In the genomic region with DNA sequence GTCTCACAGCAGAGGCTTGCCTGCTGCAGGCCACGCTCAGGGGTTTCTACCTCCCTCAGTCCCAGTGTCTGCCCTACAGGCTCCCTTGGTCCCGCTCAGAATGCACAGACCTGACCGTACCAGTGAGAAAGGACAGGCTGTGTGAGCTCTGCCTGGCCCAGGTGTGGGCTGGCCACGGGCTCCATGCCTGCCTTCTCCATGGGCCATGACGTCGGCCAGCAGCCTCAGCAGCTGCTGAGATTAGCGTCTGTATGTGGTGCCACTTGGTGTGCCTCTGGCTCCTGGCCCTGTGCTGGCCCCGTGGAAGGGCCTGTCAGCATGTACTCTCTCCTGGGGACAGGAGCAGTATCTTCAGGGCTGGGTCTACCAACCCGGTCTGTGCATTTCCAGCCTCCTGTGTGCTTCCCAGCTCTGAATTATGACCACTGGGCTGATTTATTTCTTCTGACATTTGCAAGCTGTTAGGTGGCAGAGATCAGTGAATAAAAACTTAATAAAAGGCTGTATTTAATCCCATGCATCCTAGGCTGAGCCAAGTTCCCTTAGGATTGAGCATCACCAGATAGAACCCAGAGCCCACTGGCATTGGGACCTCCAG, we compare ENCODE assay signal across 9 cellular contexts. TPM values are rescaled to one million over a fixed set of nuclear protein-coding genes. Genes with fewer than 3 reads are reported as not detected.
DNase-seq lines count a peak whose midpoint lies in the region; ATAC-seq and TF ChIP-seq lines count a peak whose summit lies in the region.
"Had no signal": no experiment of that assay in that cellular context is flagged by ENCODE, and none has a peak within 500 bp of the region (broad histone marks: within the 10 kb centered on the region; RNA-seq: fewer than 3 reads in every experiment).

No MANE protein-coding gene starts in this region.

- peaks cover 30% of the 10 kb centered on the region for H3K4me1 Mint-ChIP-seq in GM23338

- no peaks in the 10 kb centered on the region for H3K9me2 ChIP-seq in GM23338 (ENCODE audit: insufficient read depth)

- H3K4me2 ChIP-seq in GM23338, result no peak overlapping the region

- H3F3A ChIP-seq in GM23338 (replicated peaks; ENCODE audit: low read depth), result no peaks in the 10 kb centered on the region

- TF ChIP-seq CTCF in GM23338 (conservative IDR thresholded peaks at IDR 0.05; ENCODE audit: low read depth in 2 of 2), result no peak

- H3K27me3 ChIP-seq in GM23338 (ENCODE audit: insufficient read depth) (no peaks in the 10 kb centered on the region), SJCRH30 (no peaks in the 10 kb centered on the region), skeletal muscle tissue (ENCODE audit: control insufficient read depth in 3 of 3, insufficient read depth in 3 of 3, low read length in 3 of 3) (no peaks in the 10 kb centered on the region)

- H3K36me3 Mint-ChIP-seq in GM23338 (ENCODE audit: low read depth), result no peaks in the 10 kb centered on the region

- H3K79me2 ChIP-seq in GM23338 (replicated peaks; ENCODE audit: insufficient read depth), result peaks cover 63% of the 10 kb centered on the region

- peaks cover 2% of the 10 kb centered on the region for H3K27me3 Mint-ChIP-seq in GM23338 (ENCODE audit: insufficient read depth, low read depth, poor library complexity)

- H3K36me3 ChIP-seq in GM23338 (ENCODE audit: insufficient read depth) (no peaks in the 10 kb centered on the region), SJCRH30 (no peaks in the 10 kb centered on the region), skeletal muscle tissue (ENCODE audit: control insufficient read depth in 3 of 3, insufficient read depth in 3 of 3, low read length in 3 of 3) (peaks cover 0 to 9% (median 7%) of the 10 kb centered on the region in 3 donors)

- H4K20me1 ChIP-seq in GM23338 (replicated peaks; ENCODE audit: insufficient read depth), result peaks cover 13% of the 10 kb centered on the region

- no peak overlapping the region for H3K4me3 ChIP-seq in GM23338
- H3K4me3 ChIP-seq in SJCRH30, result no peak overlapping the region
- H3K4me3 ChIP-seq in skeletal muscle tissue (ENCODE audit: low read length in 3 of 3), result peak overlapping the region; percentile 56 to 69 (median 67)

- ATAC-seq in GM23338, result peak; percentile 24
- ATAC-seq in Right ventricle myocardium superior (ENCODE audit: poor library complexity), result peak; percentile 71
- ATAC-seq in HG02798 (IDR thresholded peaks at IDR 0.05; ENCODE audit: poor library complexity, unreplicated experiment), result no peak
- ATAC-seq in GM21576 (IDR thresholded peaks at IDR 0.05; ENCODE audit: unreplicated experiment), result no peak
- no peak for ATAC-seq in GM19023 (IDR thresholded peaks at IDR 0.05; ENCODE audit: unreplicated experiment)

- H3K9me3 Mint-ChIP-seq in GM23338, result no peaks in the 10 kb centered on the region

- DNase-seq in GM23338 (ENCODE audit: low spot score) (no peak), SJCRH30 (peak; percentile 63 to 75), Right ventricle myocardium superior (peak; percentile 88), DMS153 (lab: John Stamatoyannopoulos, UW) (no peak)
- DNase-seq: stimulated activated CD4-positive, alpha-beta T cell treated with anti-CD3 and anti-CD28 coated beads, Interleukin-1b, Interleukin-23, amount 100 ng/mL, for 48 hours had no signal

- H3K4me1 ChIP-seq in GM23338 (ENCODE audit: insufficient read depth), result 0 out of 2 replicates have a peak, but pooled peaks cover 2% of the 10 kb centered on the region
- H3K4me1 ChIP-seq in SJCRH30, result peaks cover 29% of the 10 kb centered on the region
- peaks cover 89 to 96% (median 94%) of the 10 kb centered on the region in 3 donors for H3K4me1 ChIP-seq in skeletal muscle tissue (ENCODE audit: control insufficient read depth in 3 of 3, insufficient read depth in 3 of 3, low read length in 3 of 3)

- H3K9ac ChIP-seq in skeletal muscle tissue (ENCODE audit: low read depth in 1 of 3, low read length in 3 of 3), result peak overlapping the region; percentile 83 to 97 (median 86)

- H3K27ac ChIP-seq in GM23338 (ENCODE audit: low read depth), result no peak overlapping the region
- H3K27ac ChIP-seq in SJCRH30, result peak overlapping the region; percentile 67
- peak overlapping the region; percentile 99 for H3K27ac ChIP-seq in skeletal muscle tissue (ENCODE audit: low read depth, low read length)

- H3K4me3 Mint-ChIP-seq in GM23338, result no peak overlapping the region

- no peak overlapping the region for H2AFZ ChIP-seq in GM23338

- H3K27ac Mint-ChIP-seq in GM23338, result peak overlapping the region; percentile 55; the same call in 1 of the 2 replicates

- intact Hi-C loops in Right ventricle myocardium superior (cut with DNase I), result no loop called here

- H3K9me3 ChIP-seq in SJCRH30 (replicated peaks), result no peaks in the 10 kb centered on the region
- H3K9me3 ChIP-seq in skeletal muscle tissue (ENCODE audit: control insufficient read depth in 3 of 3, low read length in 3 of 3), result no peaks in the 10 kb centered on the region

TF ChIP-seq in GM23338, 12 proteins besides CTCF, POLR2A, EP300 and RAD21:
- TF ChIP-seq ZNF114 (CRISPR knock-in tag; IDR thresholded peaks at IDR 0.05), result no peak
- no peak for TF ChIP-seq ZNF331 (CRISPR knock-in tag; IDR thresholded peaks at IDR 0.05; ENCODE audit: low read depth)
TF ChIP-seq in GM23338: peak in this region for 0.

RNA-seq across cellular contexts. Expression of gene KLF13, which starts 25.7 kb away (rescaled TPM):
- total RNA-seq in GM23338 (2014; rRNA removed; shearing (Covaris generic)), result 21.5 and 23.5 TPM in 2 replicates
- polyA plus RNA-seq in GM23338 (2016; fragmentation: Nextera tagmentation; extraction: Ambion mirVana), result 28.6 and 35.7 TPM in 2 replicates
- 33.1 and 34.7 TPM in 2 replicates for total RNA-seq in SJCRH30 (2014; rRNA removed; shearing (Covaris generic))
- total RNA-seq in Right ventricle myocardium superior (65.7 TPM), skeletal muscle tissue (20.4 TPM)

Comparison
In these comparisons a context has a peak if more than half of its experiments do, and no peak if none do; other contexts are left out.
1. ATAC-seq: peak in GM23338 (single experiment) and Right ventricle myocardium superior (single experiment); none in HG02798 (single experiment), GM21576 (single experiment) and GM19023 (single experiment).
2. DNase-seq: peak in SJCRH30 (2 of 2) and Right ventricle myocardium superior (single experiment); none in GM23338 (single experiment) and DMS153 (single experiment).
3. H3K4me3 ChIP-seq: peak in skeletal muscle tissue (3 of 3); none in GM23338 (single experiment) and SJCRH30 (single experiment).